12 cellular contexts compared by ENCODE assay signal in genomic region chr3:116579843-116580242, GRCh38.
DNase-seq lines count a peak whose midpoint lies in the region; ATAC-seq and TF ChIP-seq lines count a peak whose summit lies in the region.
"Had no signal": no experiment of that assay in that cellular context is flagged by ENCODE, and none has a peak within 500 bp of the region (broad histone marks: within the 10 kb centered on the region; RNA-seq: fewer than 3 reads in every experiment).

No MANE protein-coding gene starts in this region.

- in situ Hi-C loops in Caki2 (cut with HindIII; ENCODE audit: low pct_unique_long_range_greater_than_20kb, low sequenced_read_pairs) = no loop called here
- in situ Hi-C loops in astrocyte of the cerebellum (cut with HindIII; ENCODE audit: low sequenced_read_pairs) = no loop called here

- no peak overlapping the region for H3K4me3 ChIP-seq in astrocyte of the cerebellum (ENCODE audit: low read depth, low read length)

- ATAC-seq in activated naive CD8-positive, alpha-beta T cell treated with anti-CD3 and anti-CD28 coated beads, Interleukin-2, amount 50 U/mL, for 24 hours = no peak
- ATAC-seq in GM19395 (IDR thresholded peaks at IDR 0.05; ENCODE audit: unreplicated experiment) = no peak
- no peak for ATAC-seq in activated T-cell treated with anti-CD3 and anti-CD28 coated beads, Interleukin-2, amount 50 U/mL, for 4 hours

- no peak for TF ChIP-seq CTCF in astrocyte of the cerebellum (IDR thresholded peaks at IDR 0.05; ENCODE audit: low read depth, low read length, missing control alignments)

- no peaks in the 10 kb centered on the region for H3K4me1 Mint-ChIP-seq in activated naive CD8-positive, alpha-beta T cell treated with anti-CD3 and anti-CD28 coated beads, Interleukin-2, amount 50 U/mL, for 24 hours
- H3K4me1 Mint-ChIP-seq in activated T-cell treated with anti-CD3 and anti-CD28 coated beads, Interleukin-2, amount 50 U/mL, for 4 hours (ENCODE audit: low read depth) = no peaks in the 10 kb centered on the region
- H3K4me1 Mint-ChIP-seq: activated naive CD4-positive, alpha-beta T cell treated with anti-CD3 and anti-CD28 coated beads, Interleukin-2, amount 50 U/mL, for 24 hours had no signal

- H3K9me3 Mint-ChIP-seq in activated naive CD8-positive, alpha-beta T cell treated with anti-CD3 and anti-CD28 coated beads, Interleukin-2, amount 50 U/mL, for 24 hours = peaks cover 10% of the 10 kb centered on the region
- H3K9me3 Mint-ChIP-seq in activated T-cell treated with anti-CD3 and anti-CD28 coated beads, Interleukin-2, amount 50 U/mL, for 4 hours = peaks cover 7% of the 10 kb centered on the region
- H3K9me3 Mint-ChIP-seq: activated naive CD4-positive, alpha-beta T cell treated with anti-CD3 and anti-CD28 coated beads, Interleukin-2, amount 50 U/mL, for 24 hours had no signal

- H3K4me3 Mint-ChIP-seq in activated naive CD8-positive, alpha-beta T cell treated with anti-CD3 and anti-CD28 coated beads, Interleukin-2, amount 50 U/mL, for 24 hours = no peak overlapping the region
- no peak overlapping the region for H3K4me3 Mint-ChIP-seq in activated T-cell treated with anti-CD3 and anti-CD28 coated beads, Interleukin-2, amount 50 U/mL, for 4 hours
- H3K4me3 Mint-ChIP-seq: activated naive CD4-positive, alpha-beta T cell treated with anti-CD3 and anti-CD28 coated beads, Interleukin-2, amount 50 U/mL, for 24 hours; T-helper 2 cell treated with Interferon-gamma antibody and Interleukin-4, amounts not matched to agents 5 μg/mL and 100 μg/mL, for 36 hours had no signal

- no peaks in the 10 kb centered on the region for H3K27me3 Mint-ChIP-seq in activated naive CD8-positive, alpha-beta T cell treated with anti-CD3 and anti-CD28 coated beads, Interleukin-2, amount 50 U/mL, for 24 hours
- H3K27me3 Mint-ChIP-seq in activated T-cell treated with anti-CD3 and anti-CD28 coated beads, Interleukin-2, amount 50 U/mL, for 4 hours (ENCODE audit: low read depth) = no peaks in the 10 kb centered on the region
- H3K27me3 Mint-ChIP-seq: activated naive CD4-positive, alpha-beta T cell treated with anti-CD3 and anti-CD28 coated beads, Interleukin-2, amount 50 U/mL, for 24 hours had no signal

- DNase-seq in Caki2 (ENCODE audit: low read depth) (peak; percentile 18), astrocyte of the cerebellum (ENCODE audit: low read depth) (peak; percentile 18), iPS-NIHi7 (ENCODE audit: extremely low spot score) (peak; percentile 38)
- DNase-seq in activated naive CD8-positive, alpha-beta T cell treated with anti-CD3 and anti-CD28 coated beads, Interleukin-2, amount 50 U/mL, for 24 hours = no peak
- DNase-seq in activated T-cell treated with anti-CD3 and anti-CD28 coated beads, Interleukin-2, amount 50 U/mL, for 4 hours = no peak
- DNase-seq in activated naive CD4-positive, alpha-beta T cell (lab: John Stamatoyannopoulos, UW) = no peak
- DNase-seq: NCI-H1105 treated with DMSO at 0.1 percent for 48 hours, retina had no signal

- H3K36me3 Mint-ChIP-seq in activated naive CD8-positive, alpha-beta T cell treated with anti-CD3 and anti-CD28 coated beads, Interleukin-2, amount 50 U/mL, for 24 hours (ENCODE audit: low read depth) = no peaks in the 10 kb centered on the region
- H3K36me3 Mint-ChIP-seq in activated T-cell treated with anti-CD3 and anti-CD28 coated beads, Interleukin-2, amount 50 U/mL, for 4 hours (ENCODE audit: insufficient read depth) = no peaks in the 10 kb centered on the region
- H3K36me3 Mint-ChIP-seq: activated naive CD4-positive, alpha-beta T cell treated with anti-CD3 and anti-CD28 coated beads, Interleukin-2, amount 50 U/mL, for 24 hours had no signal

- no peak for TF ChIP-seq RAD21 in Ishikawa (IDR thresholded peaks at IDR 0.05; ENCODE audit: low read depth)

- no peak for TF ChIP-seq EP300 in Ishikawa (IDR thresholded peaks at IDR 0.05; ENCODE audit: borderline replicate concordance)

- no peak overlapping the region for H3K27ac Mint-ChIP-seq in activated naive CD8-positive, alpha-beta T cell treated with anti-CD3 and anti-CD28 coated beads, Interleukin-2, amount 50 U/mL, for 24 hours
- H3K27ac Mint-ChIP-seq: activated naive CD4-positive, alpha-beta T cell treated with anti-CD3 and anti-CD28 coated beads, Interleukin-2, amount 50 U/mL, for 24 hours; T-helper 2 cell treated with Interferon-gamma antibody and Interleukin-4, amounts not matched to agents 5 μg/mL and 100 μg/mL, for 36 hours had no signal

TF ChIP-seq in Ishikawa, 13 proteins besides CTCF, POLR2A, EP300 and RAD21:
- TF ChIP-seq EGR1 (IDR thresholded peaks at IDR 0.05) = no peak
- no peak for TF ChIP-seq TCF12 (IDR thresholded peaks at IDR 0.05; ENCODE audit: low read depth)
- TF ChIP-seq YY1 (IDR thresholded peaks at IDR 0.05; ENCODE audit: low read depth) = 0 out of 2 replicates have a peak, but pooled peaks have one; percentile 26
- TF ChIP-seq TAF1 (IDR thresholded peaks at IDR 0.05; ENCODE audit: low read depth) = no peak
- no peak for TF ChIP-seq FOXM1 (IDR thresholded peaks at IDR 0.05; ENCODE audit: borderline replicate concordance, low read depth)
- no peak for TF ChIP-seq MAX (IDR thresholded peaks at IDR 0.05)
- no peak for TF ChIP-seq ZBTB7A (IDR thresholded peaks at IDR 0.05; ENCODE audit: low read depth)
- no peak for TF ChIP-seq CEBPB (IDR thresholded peaks at IDR 0.05)
- no peak for TF ChIP-seq TEAD4 (IDR thresholded peaks at IDR 0.05)
- no peak for TF ChIP-seq USF1 (IDR thresholded peaks at IDR 0.05)
- TF ChIP-seq CREB1 (IDR thresholded peaks at IDR 0.05; ENCODE audit: low read depth) = no peak
- TF ChIP-seq NFIC (IDR thresholded peaks at IDR 0.05) = peak; percentile 80
- TF ChIP-seq REST (IDR thresholded peaks at IDR 0.05; ENCODE audit: low read depth) = peak; percentile 87
TF ChIP-seq in Ishikawa: peak in this region for 3.

Comparison
In these comparisons a context has a peak if more than half of its experiments do, and no peak if none do; other contexts are left out.
1. DNase-seq: peak in Caki2 (single experiment), astrocyte of the cerebellum (single experiment) and iPS-NIHi7 (single experiment); none in activated naive CD8-positive, alpha-beta T cell treated with anti-CD3 and anti-CD28 coated beads, Interleukin-2, amount 50 U/mL, for 24 hours (single experiment), activated T-cell treated with anti-CD3 and anti-CD28 coated beads, Interleukin-2, amount 50 U/mL, for 4 hours (single experiment) and activated naive CD4-positive, alpha-beta T cell (0 of 4).